Comparison of ENCODE assay signal across 10 cellular contexts in the genomic region with DNA sequence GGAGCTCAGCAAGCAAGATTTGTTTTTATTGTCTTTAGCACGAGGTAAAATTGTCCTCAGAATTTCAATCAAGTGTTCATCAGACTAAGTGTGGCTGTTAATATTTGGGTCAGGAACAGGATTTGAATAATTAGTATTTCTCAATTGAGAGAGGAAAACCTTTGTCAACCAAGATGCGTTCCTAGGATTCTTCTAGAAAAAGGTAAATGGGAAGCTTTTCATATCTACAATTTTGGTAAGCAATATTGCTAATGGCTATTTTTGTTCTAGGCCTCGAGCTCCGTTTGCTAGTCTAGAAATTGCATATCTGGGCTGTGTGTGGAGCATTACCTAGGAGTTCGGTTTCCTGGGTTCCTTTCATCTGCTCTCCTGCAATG. TPM values are rescaled to one million over a fixed set of nuclear protein-coding genes. Genes with fewer than 3 reads are reported as not detected.
DNase-seq lines count a peak whose midpoint lies in the region; ATAC-seq and TF ChIP-seq lines count a peak whose summit lies in the region.
"Had no signal": no experiment of that assay in that cellular context is flagged by ENCODE, and none has a peak within 500 bp of the region (broad histone marks: within the 10 kb centered on the region; RNA-seq: fewer than 3 reads in every experiment).

No MANE protein-coding gene starts in this region.

- H3K9me3 ChIP-seq in CD4-positive, alpha-beta T cell (ENCODE audit: control insufficient read depth, low read length), result no peaks in the 10 kb centered on the region
- H3K9me3 ChIP-seq in Panc1 (ENCODE audit: control insufficient read depth, insufficient read depth, low read depth, low read length), result no peaks in the 10 kb centered on the region
- no peaks in the 10 kb centered on the region for H3K9me3 ChIP-seq in esophagus squamous epithelium

- H3K27me3 Mint-ChIP-seq in CD4-positive, alpha-beta T cell, result no peaks in the 10 kb centered on the region
- no peaks in the 10 kb centered on the region for H3K27me3 Mint-ChIP-seq in progenitor cell of endocrine pancreas

- no peak for TF ChIP-seq POLR2A in esophagus squamous epithelium (IDR thresholded peaks at IDR 0.05)

- intact Hi-C loops in CD4-positive, alpha-beta T cell (cut with DNase I, micrococcal nuclease), result loop anchor here in 1 of 2 experiments (10.0 kb wide), 1 partner anchor 59 kb away; no protein-coding TSS in a partner anchor
- intact Hi-C loops in Panc1 (cut with micrococcal nuclease; ENCODE audit: unreplicated experiment), result no loop called here
- intact Hi-C loops in esophagus squamous epithelium (cut with DNase I), result loop anchor here (10.0 kb wide), 1 partner anchor 279 kb away; no protein-coding TSS in a partner anchor

- peak overlapping the region; percentile 51 for H3K27ac Mint-ChIP-seq in CD4-positive, alpha-beta T cell
- H3K27ac Mint-ChIP-seq in progenitor cell of endocrine pancreas, result peak overlapping the region; percentile 85

- peaks cover 57% of the 10 kb centered on the region for H3K36me3 Mint-ChIP-seq in CD4-positive, alpha-beta T cell (ENCODE audit: low read depth)
- H3K36me3 Mint-ChIP-seq in progenitor cell of endocrine pancreas (ENCODE audit: insufficient read depth), result peaks cover 18% of the 10 kb centered on the region

- H3K4me1 Mint-ChIP-seq in CD4-positive, alpha-beta T cell (ENCODE audit: low read depth), result peaks cover 76% of the 10 kb centered on the region
- H3K4me1 Mint-ChIP-seq in progenitor cell of endocrine pancreas (ENCODE audit: low read depth), result peaks cover 43% of the 10 kb centered on the region

- POLR2A ChIA-PET in CD4-positive, alpha-beta T cell (lab: Charles Lee), result interaction anchor here (8.3 kb wide), 1 partner anchor 88 kb away, joined by 346 read pairs; the partner anchor contains the start of gene ARID1A
- POLR2A ChIA-PET in Panc1 (lab: Charles Lee), result no interaction called here

- H3K4me1 ChIP-seq in Panc1 (ENCODE audit: control insufficient read depth, insufficient read depth, low read length) (peaks cover 65% of the 10 kb centered on the region), esophagus squamous epithelium (peaks cover 24 to 60% (median 35%) of the 10 kb centered on the region in 3 donors)

- H3K9me3 Mint-ChIP-seq in CD4-positive, alpha-beta T cell, result no peaks in the 10 kb centered on the region
- no peaks in the 10 kb centered on the region for H3K9me3 Mint-ChIP-seq in progenitor cell of endocrine pancreas (ENCODE audit: low read depth)

- BruUV-seq in Panc1 (replicated peaks; lab: Mats Ljungman, UMichigan), result no TSS peak

- H3K27ac ChIP-seq in CD4-positive, alpha-beta T cell (ENCODE audit: low read depth, low read length), result peak overlapping the region; percentile 7
- H3K27ac ChIP-seq in Panc1 (ENCODE audit: low read length) (peak overlapping the region; percentile 14; the same call in 1 of the 2 replicates), esophagus squamous epithelium (peak overlapping the region; percentile 14 to 99 (median 64))

- DNase-seq in CD4-positive, alpha-beta T cell, result no peak
- no peak for DNase-seq in Panc1 (ENCODE audit: low read depth, low spot score)
- no peak for DNase-seq in esophagus squamous epithelium (lab: John Stamatoyannopoulos, UW)
- DNase-seq in progenitor cell of endocrine pancreas (ENCODE audit: low spot score, unreplicated experiment), result no peak
- no peak for DNase-seq in NOMO-1 treated with dmso at 0.1 percent for 144 hours (lab: John Stamatoyannopoulos, UW; ENCODE audit: unreplicated experiment)
- no peak for DNase-seq in RPMI8226
- DNase-seq: activated naive CD4-positive, alpha-beta T cell treated with Interleukin-2 at 50 U/mL for 16 hours; NCI-H2081 had no signal

- H3K4me3 ChIP-seq in Panc1 (ENCODE audit: low read depth in 2 of 2, low read length in 2 of 2) (no peak overlapping the region), esophagus squamous epithelium (no peak overlapping the region)

- TF ChIP-seq CTCF in CD4-positive, alpha-beta T cell (IDR thresholded peaks at IDR 0.05), result no peak
- no peak for TF ChIP-seq CTCF in Panc1 (IDR thresholded peaks at IDR 0.05)
- no peak for TF ChIP-seq CTCF in esophagus squamous epithelium (IDR thresholded peaks at IDR 0.05)
- no peak for TF ChIP-seq CTCF in progenitor cell of endocrine pancreas (IDR thresholded peaks at IDR 0.05; ENCODE audit: unreplicated experiment)

- ATAC-seq in CD4-positive, alpha-beta T cell (ENCODE audit: poor library complexity), result no peak
- ATAC-seq in Panc1 (no peak), HG03196 (IDR thresholded peaks at IDR 0.05; ENCODE audit: unreplicated experiment) (no peak), esophagus mucosa (no peak)

- in situ Hi-C loops in Panc1 (cut with HindIII; ENCODE audit: low pct_unique_long_range_greater_than_20kb, low sequenced_read_pairs), result no loop called here

- CTCF ChIA-PET in CD4-positive, alpha-beta T cell (lab: Charles Lee), result interaction anchor here (0.8 to 1.2 kb wide), 3 partner anchors 23 to 182 kb away, joined by 3 read pairs; no protein-coding TSS in a partner anchor
- CTCF ChIA-PET in Panc1 (lab: Charles Lee), result no interaction called here

- H3K4me3 Mint-ChIP-seq in CD4-positive, alpha-beta T cell, result no peak overlapping the region
- H3K4me3 Mint-ChIP-seq in progenitor cell of endocrine pancreas (ENCODE audit: low read depth), result no peak overlapping the region

- 75 to 83% methylated on average over 5 of the region's 5 CpGs for WGBS in esophagus squamous epithelium, 2 donors

- H3K27me3 ChIP-seq in CD4-positive, alpha-beta T cell (ENCODE audit: control insufficient read depth, insufficient read depth, low read length), result no peaks in the 10 kb centered on the region
- no peaks in the 10 kb centered on the region for H3K27me3 ChIP-seq in Panc1 (ENCODE audit: control insufficient read depth, insufficient read depth, low read length)
- H3K27me3 ChIP-seq in esophagus squamous epithelium, result no peaks in the 10 kb centered on the region

- peaks cover 23% of the 10 kb centered on the region for H3K36me3 ChIP-seq in Panc1 (ENCODE audit: control insufficient read depth, insufficient read depth, low read length)
- peaks cover 15 to 41% (median 20%) of the 10 kb centered on the region in 3 donors for H3K36me3 ChIP-seq in esophagus squamous epithelium

RNA-seq across cellular contexts. Expression of gene PIGV, which starts 4.1 kb away (rescaled TPM):
- total RNA-seq in CD4-positive, alpha-beta T cell, result 1 to 10 TPM; 3.8 to 4.7 TPM
- 20.1 TPM for total RNA-seq in Panc1 (2021; ENCODE audit: unreplicated experiment)
- polyA plus RNA-seq in Panc1 (2012; ENCODE audit: insufficient read length), result 20.2 TPM
- 10 to 100 TPM in 3 of 4 donors, 1 to 10 TPM in 1; 9.9 to 20.9 (median 13.1) TPM for total RNA-seq in esophagus squamous epithelium
- 10.2 and 12.1 TPM in 2 replicates for total RNA-seq in progenitor cell of endocrine pancreas
- total RNA-seq in esophagus mucosa, result 9.4 TPM

RNA-seq across cellular contexts. Expression of gene ZDHHC18, which starts 42.9 kb away (rescaled TPM):
- total RNA-seq in CD4-positive, alpha-beta T cell, result 10 to 100 TPM; 46.2 to 48.0 TPM
- total RNA-seq in Panc1 (2021; ENCODE audit: unreplicated experiment) (45.4 TPM), esophagus squamous epithelium (10 to 100 TPM; 24.5 to 34.4 (median 29.4) TPM), progenitor cell of endocrine pancreas (22.9 and 26.1 TPM in 2 replicates), esophagus mucosa (19.2 TPM)
- polyA plus RNA-seq in Panc1 (2012; ENCODE audit: insufficient read length), result 66.3 TPM

Comparison
In these comparisons a context has a peak if more than half of its experiments do, and no peak if none do; other contexts are left out.
1. H3K27ac ChIP-seq: peak in every context shown above with its lines; median percentile 64 in esophagus squamous epithelium; 14 in Panc1; 7 in CD4-positive, alpha-beta T cell.